Comparison of ENCODE assay signal across 8 cellular contexts in genomic region chr1:204506969-204507316, GRCh38. TPM values are rescaled to one million over a fixed set of nuclear protein-coding genes. Genes with fewer than 3 reads are reported as not detected.
DNase-seq lines count a peak whose midpoint lies in the region; ATAC-seq lines count a peak whose summit lies in the region.

No MANE protein-coding gene starts in this region.

- ATAC-seq in GM19025 (IDR thresholded peaks at IDR 0.05; ENCODE audit: low read depth, unreplicated experiment) (peak; percentile 55), HG03342 (IDR thresholded peaks at IDR 0.05; ENCODE audit: unreplicated experiment) (peak; percentile 47)
- ATAC-seq in activated CD4-positive, CD25-positive, alpha-beta regulatory T cell treated with anti-CD3 and anti-CD28 coated beads, Interleukin-2, amount 50 U/mL, for 24 hours, result peak; percentile 82 to 84

- DNase-seq in AG08396 (ENCODE audit: low spot score) (peak; percentile 53), NCI-H446 (lab: John Stamatoyannopoulos, UW) (peak; percentile 96 to 98), cerebellum (ENCODE audit: low spot score) (peak; percentile 75)
- DNase-seq in stimulated activated CD4-positive, alpha-beta T cell treated with anti-CD3 and anti-CD28 coated beads, Interleukin-1b, Interleukin-23, amount 100 ng/mL, for 1 hour (ENCODE audit: low read depth in 2 of 2), result peak; percentile 73 to 88

- no peaks in the 10 kb centered on the region for H3K27me3 ChIP-seq in layer of hippocampus (ENCODE audit: control insufficient read depth, insufficient read depth, low read length)

- peak overlapping the region; percentile 95 for H3K27ac ChIP-seq in layer of hippocampus (ENCODE audit: low read depth, low read length)

RNA-seq across cellular contexts. Expression of gene MDM4, which starts 9.3 kb away (rescaled TPM):
- total RNA-seq in cerebellum, result 116 TPM

RNA-seq across cellular contexts. Expression of gene PIK3C2B, which starts 12.3 kb away (rescaled TPM):
- 32.3 TPM for total RNA-seq in cerebellum

Comparison
In these comparisons a context has a peak if more than half of its experiments do, and no peak if none do; other contexts are left out.
1. Peak in every context shown above with its lines: DNase-seq, ATAC-seq and H3K27ac ChIP-seq.